In genomic region chr9:136024696-136025316, GRCh38 we compare ENCODE assay signal across 17 cellular contexts.
A peak's percentile ranks its signal among the peaks of the same experiment; 100 is the strongest.
DNase-seq lines count a peak whose midpoint lies in the region; ATAC-seq, FAIRE-seq and TF ChIP-seq lines count a peak whose summit lies in the region.
"Had no signal": no experiment of that assay in that cellular context is flagged by ENCODE, and none has a peak within 500 bp of the region (broad histone marks: within the 10 kb centered on the region; RNA-seq: fewer than 3 reads in every experiment).

No MANE protein-coding gene starts in this region.

- H3K27ac Mint-ChIP-seq in activated T-helper 17 cell treated with anti-CD3 and anti-CD28 coated beads, Interleukin-2, amount 50 U/mL, for 72 hours: peak overlapping the region; percentile 68
- no peak overlapping the region for H3K27ac Mint-ChIP-seq in CD4-positive, alpha-beta memory T cell

- no peak overlapping the region for H3K4me3 Mint-ChIP-seq in activated T-helper 17 cell treated with anti-CD3 and anti-CD28 coated beads, Interleukin-2, amount 50 U/mL, for 72 hours
- no peak overlapping the region for H3K4me3 Mint-ChIP-seq in CD4-positive, alpha-beta memory T cell

- POLR2A ChIA-PET in A673 (lab: Charles Lee; ENCODE audit: low non-redundant PET): no interaction called here
- POLR2A ChIA-PET in CD4-positive, alpha-beta memory T cell (lab: Charles Lee; ENCODE audit: partially characterized antibody): no interaction called here

- CTCF ChIA-PET in A673 (lab: Charles Lee): no interaction called here
- CTCF ChIA-PET in CD4-positive, alpha-beta memory T cell (lab: Charles Lee; ENCODE audit: partially characterized antibody): no interaction called here

- TF ChIP-seq POLR2A in GM12891 (IDR thresholded peaks at IDR 0.05; ENCODE audit: low read depth, low read length): no peak

- WGBS in right cardiac atrium: 64% methylated on average over 16 of the region's 16 CpGs

- H3K27ac ChIP-seq in A673 (ENCODE audit: low read depth, low read length, poor library complexity, severe bottlenecking) (peak overlapping the region; percentile 20), right cardiac atrium (ENCODE audit: low read length) (peak overlapping the region; percentile 47)
- H3K27ac ChIP-seq in CD4-positive, alpha-beta memory T cell (ENCODE audit: low read depth, low read length): no peak overlapping the region
- H3K27ac ChIP-seq: pancreas, PC-9 had no signal

- no peaks in the 10 kb centered on the region for H3K27me3 Mint-ChIP-seq in activated T-helper 17 cell treated with anti-CD3 and anti-CD28 coated beads, Interleukin-2, amount 50 U/mL, for 72 hours
- no peaks in the 10 kb centered on the region for H3K27me3 Mint-ChIP-seq in CD4-positive, alpha-beta memory T cell

- H3K36me3 Mint-ChIP-seq in activated T-helper 17 cell treated with anti-CD3 and anti-CD28 coated beads, Interleukin-2, amount 50 U/mL, for 72 hours (ENCODE audit: low read depth): no peaks in the 10 kb centered on the region
- peaks cover 7 to 24% of the 10 kb centered on the region in 2 donors for H3K36me3 Mint-ChIP-seq in CD4-positive, alpha-beta memory T cell

- intact Hi-C loops in A673 (cut with micrococcal nuclease; ENCODE audit: unreplicated experiment): no loop called here
- intact Hi-C loops in right cardiac atrium (cut with DNase I): no loop called here
- intact Hi-C loops in sciatic nerve (cut with DNase I): no loop called here
- intact Hi-C loops in CD4-positive, alpha-beta memory T cell (cut with micrococcal nuclease): no loop called here

- H3K9me3 ChIP-seq in A673 (ENCODE audit: low read depth, low read length, poor library complexity, severe bottlenecking) (no peaks in the 10 kb centered on the region), right cardiac atrium (ENCODE audit: control insufficient read depth, low read length) (no peaks in the 10 kb centered on the region)
- H3K9me3 ChIP-seq in CD4-positive, alpha-beta memory T cell (ENCODE audit: control insufficient read depth in 1 of 2, low read length in 2 of 2): no peaks in the 10 kb centered on the region
- H3K9me3 ChIP-seq: gastroesophageal sphincter, pancreas had no signal

- peaks cover 11% of the 10 kb centered on the region for H3K36me3 ChIP-seq in A673 (ENCODE audit: insufficient read depth, low read length, poor library complexity, severe bottlenecking)
- no peaks in the 10 kb centered on the region for H3K36me3 ChIP-seq in CD4-positive, alpha-beta memory T cell (ENCODE audit: insufficient read depth, low read length)
- H3K36me3 ChIP-seq: pancreas had no signal

- peaks cover 9% of the 10 kb centered on the region for H3K4me1 Mint-ChIP-seq in activated T-helper 17 cell treated with anti-CD3 and anti-CD28 coated beads, Interleukin-2, amount 50 U/mL, for 72 hours
- H3K4me1 Mint-ChIP-seq in CD4-positive, alpha-beta memory T cell: peaks cover 2 to 22% (median 13%) of the 10 kb centered on the region in 4 donors

- H3K27me3 ChIP-seq in A673 (replicated peaks; ENCODE audit: insufficient read depth, low read depth, low read length, poor library complexity) (no peaks in the 10 kb centered on the region), right cardiac atrium (ENCODE audit: control insufficient read depth, insufficient read depth) (no peaks in the 10 kb centered on the region)
- H3K27me3 ChIP-seq in CD4-positive, alpha-beta memory T cell (ENCODE audit: insufficient read depth, low read length): no peaks in the 10 kb centered on the region
- H3K27me3 ChIP-seq: gastroesophageal sphincter, pancreas had no signal

- BruUV-seq in A673 (replicated peaks; lab: Mats Ljungman, UMichigan): no TSS peak

- H3K4me1 ChIP-seq in A673 (ENCODE audit: insufficient read depth, low read length, poor library complexity, severe bottlenecking): peaks cover 14% of the 10 kb centered on the region
- peaks cover 10% of the 10 kb centered on the region for H3K4me1 ChIP-seq in right cardiac atrium (ENCODE audit: control insufficient read depth, insufficient read depth, low read length)
- no peaks in the 10 kb centered on the region for H3K4me1 ChIP-seq in CD4-positive, alpha-beta memory T cell (ENCODE audit: insufficient read depth, low read length)

- no peak for TF ChIP-seq CTCF in A673 (conservative IDR thresholded peaks at IDR 0.05; ENCODE audit: low read depth, low read length)

- H3K9me3 Mint-ChIP-seq in activated T-helper 17 cell treated with anti-CD3 and anti-CD28 coated beads, Interleukin-2, amount 50 U/mL, for 72 hours: no peaks in the 10 kb centered on the region
- peaks cover 0 to 3% (median 0%) of the 10 kb centered on the region in 8 donors for H3K9me3 Mint-ChIP-seq in CD4-positive, alpha-beta memory T cell

- FAIRE-seq in GM12891 (lab: Jason Lieb, UNC): no peak
- FAIRE-seq: D721Med, pancreas had no signal

- H3K4me3 ChIP-seq in A673 (ENCODE audit: low read depth, low read length, poor library complexity, severe bottlenecking) (no peak overlapping the region), right cardiac atrium (ENCODE audit: low read length) (no peak overlapping the region)
- H3K4me3 ChIP-seq in CD4-positive, alpha-beta memory T cell (ENCODE audit: low read length in 2 of 2): no peak overlapping the region
- H3K4me3 ChIP-seq: gastroesophageal sphincter, pancreas, PC-9 had no signal

- no peak for DNase-seq in A673 (ENCODE audit: low spot score)
- peak in 2 of 3 donors; percentile 23 to 72 for DNase-seq in right cardiac atrium
- no peak for DNase-seq in sciatic nerve (ENCODE audit: low spot score)
- no peak for DNase-seq in CD4-positive, alpha-beta memory T cell
- DNase-seq in D341Med (ENCODE audit: low spot score): no peak
- no peak for DNase-seq in COLO829 (ENCODE audit: low spot score)
- no peak for DNase-seq in GM12891 (ENCODE audit: insufficient read length, low spot score)
- DNase-seq: activated naive CD4-positive, alpha-beta T cell treated with anti-CD3 and anti-CD28 coated beads, Interleukin-2, amount 50 U/mL, for 16 hours; mesendoderm; NCI-H187 treated with DMSO at 0.1 percent for 48 hours; NCI-H524 treated with DMSO at 0.1 percent for 48 hours; PC-9; SW 1271 had no signal

- ATAC-seq in activated T-helper 17 cell treated with anti-CD3 and anti-CD28 coated beads, Interleukin-2, amount 50 U/mL, for 72 hours (replicated peaks): no peak
- peak in 1 of 2 donors; percentile 47 for ATAC-seq in right cardiac atrium
- ATAC-seq in sciatic nerve: peak; percentile 20

TF ChIP-seq in GM12891, 5 proteins besides CTCF, POLR2A, EP300 and RAD21:
- TF ChIP-seq PAX5 (IDR thresholded peaks at IDR 0.05; ENCODE audit: insufficient read depth, low read length, severe bottlenecking) (no peak), SPI1 (IDR thresholded peaks at IDR 0.05; ENCODE audit: low read depth, low read length) (no peak), POLR2AphosphoS5 (IDR thresholded peaks at IDR 0.05; ENCODE audit: low read depth, low read length) (no peak), POU2F2 (IDR thresholded peaks at IDR 0.05; ENCODE audit: low read depth, low read length) (no peak), TAF1 (IDR thresholded peaks at IDR 0.05; ENCODE audit: low read depth, low read length) (no peak)
TF ChIP-seq in GM12891: peak in this region for 0.

Comparison
In these comparisons a context has a peak if more than half of its experiments do, and no peak if none do; other contexts are left out.
1. DNase-seq: peak in right cardiac atrium (2 of 3); none in A673 (single experiment), sciatic nerve (single experiment), CD4-positive, alpha-beta memory T cell (0 of 5), D341Med (single experiment), COLO829 (single experiment) and GM12891 (single experiment).